1 cellular context compared by ENCODE assay signal in genomic region chr4:1802151-1802715, GRCh38.
A peak's percentile ranks its signal among the peaks of the same experiment; 100 is the strongest.
TF ChIP-seq lines count a peak whose summit lies in the region.

No MANE protein-coding gene starts in this region.

TF ChIP-seq in HepG2, 621 proteins besides CTCF, POLR2A, EP300 and RAD21 (continued from another document and continues in another):
- TF ChIP-seq ZNF275 (CRISPR knock-in tag; IDR thresholded peaks at IDR 0.05; ENCODE audit: borderline replicate concordance) (no peak), ZFY (CRISPR knock-in tag; IDR thresholded peaks at IDR 0.05) (peak; percentile 48; the same call in 1 of the 2 replicates), KAT2B (IDR thresholded peaks at IDR 0.05; ENCODE audit: borderline replicate concordance, low read depth, low read length) (no peak), LRRFIP1 (CRISPR knock-in tag; conservative IDR thresholded peaks at IDR 0.05) (no peak), ARNTL (CRISPR knock-in tag; IDR thresholded peaks at IDR 0.05) (0 out of 2 replicates have a peak, but pooled peaks have one; percentile 42), RARA (CRISPR knock-in tag; IDR thresholded peaks at IDR 0.05) (no peak), ZNF883 (CRISPR knock-in tag; IDR thresholded peaks at IDR 0.05; ENCODE audit: not compliant biosample characterization) (peak; percentile 74), KLF13 (CRISPR knock-in tag; IDR thresholded peaks at IDR 0.05) (no peak), RFX1 (IDR thresholded peaks at IDR 0.05) (peak; percentile 54; the same call in 1 of the 2 replicates), SRSF4 (IDR thresholded peaks at IDR 0.05; ENCODE audit: low read depth, low read length, poor library complexity, severe bottlenecking) (no peak), AHDC1 (CRISPR knock-in tag; IDR thresholded peaks at IDR 0.05; ENCODE audit: borderline replicate concordance) (no peak; the same call in 1 of the 2 replicates), ZZZ3 (CRISPR knock-in tag; IDR thresholded peaks at IDR 0.05; ENCODE audit: borderline replicate concordance) (no peak), TEAD3 (CRISPR knock-in tag; optimal IDR thresholded peaks at IDR 0.05; ENCODE audit: borderline replicate concordance) (peak; percentile 17), SMC3 (IDR thresholded peaks at IDR 0.05; ENCODE audit: low read length) (peak; percentile 29; the same call in 1 of the 2 replicates), ZNF337 (CRISPR knock-in tag; IDR thresholded peaks at IDR 0.05; ENCODE audit: borderline replicate concordance, low read depth) (0 out of 2 replicates have a peak, but pooled peaks have one; percentile 77), MIER2 (CRISPR knock-in tag; IDR thresholded peaks at IDR 0.05) (peak; percentile 78), ZNF780A (CRISPR knock-in tag; IDR thresholded peaks at IDR 0.05) (no peak), HNF4G (IDR thresholded peaks at IDR 0.05; ENCODE audit: borderline replicate concordance, low read depth, low read length) (peak; percentile 79), HNF4G (CRISPR knock-in tag; IDR thresholded peaks at IDR 0.05; ENCODE audit: borderline replicate concordance, low read depth) (no peak), ZBTB38 (CRISPR knock-in tag; IDR thresholded peaks at IDR 0.05) (0 out of 2 replicates have a peak, but pooled peaks have one; percentile 23), CREB1 (IDR thresholded peaks at IDR 0.05) (no peak), CREB1 (CRISPR knock-in tag; IDR thresholded peaks at IDR 0.05) (no peak), ZNF207 (IDR thresholded peaks at IDR 0.05; ENCODE audit: borderline replicate concordance) (no peak), POGZ (CRISPR knock-in tag; IDR thresholded peaks at IDR 0.05) (peak; percentile 29; the same call in 1 of the 2 replicates), ADNP (CRISPR knock-in tag; IDR thresholded peaks at IDR 0.05) (no peak), SIN3B (IDR thresholded peaks at IDR 0.05; ENCODE audit: low read length) (no peak), MTF2 (CRISPR knock-in tag; IDR thresholded peaks at IDR 0.05; ENCODE audit: borderline replicate concordance) (no peak), SRSF1 (optimal IDR thresholded peaks at IDR 0.05; ENCODE audit: low read depth, low read length) (peak; percentile 93), THAP11 (CRISPR knock-in tag; IDR thresholded peaks at IDR 0.05) (peak; percentile 31; the same call in 1 of the 2 replicates)
- TF ChIP-seq, protein P1, sequence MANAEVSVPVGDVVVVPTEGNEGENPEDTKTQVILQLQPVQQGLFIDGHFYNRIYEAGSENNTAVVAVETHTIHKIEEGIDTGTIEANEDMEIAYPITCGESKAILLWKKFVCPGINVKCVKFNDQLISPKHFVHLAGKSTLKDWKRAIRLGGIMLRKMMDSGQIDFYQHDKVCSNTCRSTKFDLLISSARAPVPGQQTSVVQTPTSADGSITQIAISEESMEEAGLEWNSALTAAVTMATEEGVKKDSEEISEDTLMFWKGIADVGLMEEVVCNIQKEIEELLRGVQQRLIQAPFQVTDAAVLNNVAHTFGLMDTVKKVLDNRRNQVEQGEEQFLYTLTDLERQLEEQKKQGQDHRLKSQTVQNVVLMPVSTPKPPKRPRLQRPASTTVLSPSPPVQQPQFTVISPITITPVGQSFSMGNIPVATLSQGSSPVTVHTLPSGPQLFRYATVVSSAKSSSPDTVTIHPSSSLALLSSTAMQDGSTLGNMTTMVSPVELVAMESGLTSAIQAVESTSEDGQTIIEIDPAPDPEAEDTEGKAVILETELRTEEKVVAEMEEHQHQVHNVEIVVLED (CRISPR knock-in tag; IDR thresholded peaks at IDR 0.05; ENCODE audit: borderline replicate concordance) = peak; percentile 67; the same call in 1 of the 2 replicates
- TF ChIP-seq, protein P2, sequence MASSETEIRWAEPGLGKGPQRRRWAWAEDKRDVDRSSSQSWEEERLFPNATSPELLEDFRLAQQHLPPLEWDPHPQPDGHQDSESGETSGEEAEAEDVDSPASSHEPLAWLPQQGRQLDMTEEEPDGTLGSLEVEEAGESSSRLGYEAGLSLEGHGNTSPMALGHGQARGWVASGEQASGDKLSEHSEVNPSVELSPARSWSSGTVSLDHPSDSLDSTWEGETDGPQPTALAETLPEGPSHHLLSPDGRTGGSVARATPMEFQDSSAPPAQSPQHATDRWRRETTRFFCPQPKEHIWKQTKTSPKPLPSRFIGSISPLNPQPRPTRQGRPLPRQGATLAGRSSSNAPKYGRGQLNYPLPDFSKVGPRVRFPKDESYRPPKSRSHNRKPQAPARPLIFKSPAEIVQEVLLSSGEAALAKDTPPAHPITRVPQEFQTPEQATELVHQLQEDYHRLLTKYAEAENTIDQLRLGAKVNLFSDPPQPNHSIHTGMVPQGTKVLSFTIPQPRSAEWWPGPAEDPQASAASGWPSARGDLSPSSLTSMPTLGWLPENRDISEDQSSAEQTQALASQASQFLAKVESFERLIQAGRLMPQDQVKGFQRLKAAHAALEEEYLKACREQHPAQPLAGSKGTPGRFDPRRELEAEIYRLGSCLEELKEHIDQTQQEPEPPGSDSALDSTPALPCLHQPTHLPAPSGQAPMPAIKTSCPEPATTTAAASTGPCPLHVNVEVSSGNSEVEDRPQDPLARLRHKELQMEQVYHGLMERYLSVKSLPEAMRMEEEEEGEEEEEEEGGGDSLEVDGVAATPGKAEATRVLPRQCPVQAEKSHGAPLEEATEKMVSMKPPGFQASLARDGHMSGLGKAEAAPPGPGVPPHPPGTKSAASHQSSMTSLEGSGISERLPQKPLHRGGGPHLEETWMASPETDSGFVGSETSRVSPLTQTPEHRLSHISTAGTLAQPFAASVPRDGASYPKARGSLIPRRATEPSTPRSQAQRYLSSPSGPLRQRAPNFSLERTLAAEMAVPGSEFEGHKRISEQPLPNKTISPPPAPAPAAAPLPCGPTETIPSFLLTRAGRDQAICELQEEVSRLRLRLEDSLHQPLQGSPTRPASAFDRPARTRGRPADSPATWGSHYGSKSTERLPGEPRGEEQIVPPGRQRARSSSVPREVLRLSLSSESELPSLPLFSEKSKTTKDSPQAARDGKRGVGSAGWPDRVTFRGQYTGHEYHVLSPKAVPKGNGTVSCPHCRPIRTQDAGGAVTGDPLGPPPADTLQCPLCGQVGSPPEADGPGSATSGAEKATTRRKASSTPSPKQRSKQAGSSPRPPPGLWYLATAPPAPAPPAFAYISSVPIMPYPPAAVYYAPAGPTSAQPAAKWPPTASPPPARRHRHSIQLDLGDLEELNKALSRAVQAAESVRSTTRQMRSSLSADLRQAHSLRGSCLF (CRISPR knock-in tag; IDR thresholded peaks at IDR 0.05; ENCODE audit: borderline replicate concordance) = no peak
- TF ChIP-seq, protein P3, sequence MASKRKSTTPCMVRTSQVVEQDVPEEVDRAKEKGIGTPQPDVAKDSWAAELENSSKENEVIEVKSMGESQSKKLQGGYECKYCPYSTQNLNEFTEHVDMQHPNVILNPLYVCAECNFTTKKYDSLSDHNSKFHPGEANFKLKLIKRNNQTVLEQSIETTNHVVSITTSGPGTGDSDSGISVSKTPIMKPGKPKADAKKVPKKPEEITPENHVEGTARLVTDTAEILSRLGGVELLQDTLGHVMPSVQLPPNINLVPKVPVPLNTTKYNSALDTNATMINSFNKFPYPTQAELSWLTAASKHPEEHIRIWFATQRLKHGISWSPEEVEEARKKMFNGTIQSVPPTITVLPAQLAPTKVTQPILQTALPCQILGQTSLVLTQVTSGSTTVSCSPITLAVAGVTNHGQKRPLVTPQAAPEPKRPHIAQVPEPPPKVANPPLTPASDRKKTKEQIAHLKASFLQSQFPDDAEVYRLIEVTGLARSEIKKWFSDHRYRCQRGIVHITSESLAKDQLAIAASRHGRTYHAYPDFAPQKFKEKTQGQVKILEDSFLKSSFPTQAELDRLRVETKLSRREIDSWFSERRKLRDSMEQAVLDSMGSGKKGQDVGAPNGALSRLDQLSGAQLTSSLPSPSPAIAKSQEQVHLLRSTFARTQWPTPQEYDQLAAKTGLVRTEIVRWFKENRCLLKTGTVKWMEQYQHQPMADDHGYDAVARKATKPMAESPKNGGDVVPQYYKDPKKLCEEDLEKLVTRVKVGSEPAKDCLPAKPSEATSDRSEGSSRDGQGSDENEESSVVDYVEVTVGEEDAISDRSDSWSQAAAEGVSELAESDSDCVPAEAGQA (IDR thresholded peaks at IDR 0.05; ENCODE audit: low read depth) = 0 out of 2 replicates have a peak, but pooled peaks have one; percentile 35
- TF ChIP-seq, protein P3 (CRISPR knock-in tag; IDR thresholded peaks at IDR 0.05; ENCODE audit: borderline replicate concordance) = no peak
